Comparison of ENCODE assay signal across 12 cellular contexts in genomic region chr14:61516957-61517356, GRCh38.
DNase-seq lines count a peak whose midpoint lies in the region; ATAC-seq and TF ChIP-seq lines count a peak whose summit lies in the region.
"Had no signal": no experiment of that assay in that cellular context is flagged by ENCODE, and none has a peak within 500 bp of the region (broad histone marks: within the 10 kb centered on the region; RNA-seq: fewer than 3 reads in every experiment).

No MANE protein-coding gene starts in this region.

- peaks cover under 1% of the 10 kb centered on the region in 2 donors for H3K9me3 Mint-ChIP-seq in activated T-cell treated with anti-CD3 and anti-CD28 coated beads, Interleukin-2, amount 50 U/mL, for 72 hours
- H3K9me3 Mint-ChIP-seq in activated T-cell treated with anti-CD3 and anti-CD28 coated beads, Interleukin-2, amount 50 U/mL, for 4 hours: no peaks in the 10 kb centered on the region

- no peak overlapping the region for H3K27ac ChIP-seq in thoracic aorta
- H3K27ac ChIP-seq: HL-60 had no signal

- no peaks in the 10 kb centered on the region for H3K27me3 Mint-ChIP-seq in activated T-cell treated with anti-CD3 and anti-CD28 coated beads, Interleukin-2, amount 50 U/mL, for 72 hours (ENCODE audit: low read depth)
- no peaks in the 10 kb centered on the region for H3K27me3 Mint-ChIP-seq in activated T-cell treated with anti-CD3 and anti-CD28 coated beads, Interleukin-2, amount 50 U/mL, for 4 hours (ENCODE audit: low read depth)

- H3K4me3 Mint-ChIP-seq in activated T-cell treated with anti-CD3 and anti-CD28 coated beads, Interleukin-2, amount 50 U/mL, for 72 hours: peak overlapping the region in 1 of 2 donors; percentile 56
- H3K4me3 Mint-ChIP-seq in activated T-cell treated with anti-CD3 and anti-CD28 coated beads, Interleukin-2, amount 50 U/mL, for 4 hours: no peak overlapping the region

- no peaks in the 10 kb centered on the region for H3K27me3 ChIP-seq in thoracic aorta (replicated peaks; ENCODE audit: insufficient read depth)
- H3K27me3 ChIP-seq: esophagus muscularis mucosa had no signal

- H3K36me3 ChIP-seq in thoracic aorta: no peaks in the 10 kb centered on the region
- H3K36me3 ChIP-seq: esophagus muscularis mucosa had no signal

- peak in 1 of 2 donors; percentile 35 for ATAC-seq in activated T-cell treated with anti-CD3 and anti-CD28 coated beads, Interleukin-2, amount 50 U/mL, for 72 hours (replicated peaks in 1 of 2)
- ATAC-seq in activated T-cell treated with anti-CD3 and anti-CD28 coated beads, Interleukin-2, amount 50 U/mL, for 4 hours: no peak
- ATAC-seq in thoracic aorta (ENCODE audit: insufficient number of reproducible peaks, low FRiP score, low read depth) (peak; percentile 40), HG02798 (IDR thresholded peaks at IDR 0.05; ENCODE audit: poor library complexity, unreplicated experiment) (no peak)

- in situ Hi-C loops in astrocyte of the cerebellum (cut with HindIII; ENCODE audit: low sequenced_read_pairs): no loop called here

- H3K27ac Mint-ChIP-seq in activated T-cell treated with anti-CD3 and anti-CD28 coated beads, Interleukin-2, amount 50 U/mL, for 72 hours: peak overlapping the region; percentile 90
- H3K27ac Mint-ChIP-seq: progenitor cell of endocrine pancreas had no signal

- no peak for DNase-seq in activated T-cell treated with anti-CD3 and anti-CD28 coated beads, Interleukin-2, amount 50 U/mL, for 72 hours
- no peak for DNase-seq in activated T-cell treated with anti-CD3 and anti-CD28 coated beads, Interleukin-2, amount 50 U/mL, for 4 hours
- peak; percentile 28 for DNase-seq in astrocyte of the cerebellum (ENCODE audit: low read depth)
- DNase-seq in left kidney (ENCODE audit: low read depth, low spot score): peak; percentile 50
- no peak for DNase-seq in thoracic aorta (ENCODE audit: low spot score)
- no peak for DNase-seq in UCSD-AML1 (lab: John Stamatoyannopoulos, UW; ENCODE audit: unreplicated experiment)
- DNase-seq in islet precursor cell: no peak
- DNase-seq: NCI-H69 had no signal

- H3K4me3 ChIP-seq in astrocyte of the cerebellum (ENCODE audit: low read depth, low read length) (no peak overlapping the region), thoracic aorta (no peak overlapping the region)
- H3K4me3 ChIP-seq: esophagus muscularis mucosa had no signal

- peaks cover 15 to 29% of the 10 kb centered on the region in 2 donors for H3K4me1 ChIP-seq in thoracic aorta (ENCODE audit: control insufficient read depth in 1 of 2, low read depth in 2 of 2)

- H3K36me3 Mint-ChIP-seq in activated T-cell treated with anti-CD3 and anti-CD28 coated beads, Interleukin-2, amount 50 U/mL, for 72 hours (ENCODE audit: insufficient read depth in 2 of 2): peaks cover 7 to 24% of the 10 kb centered on the region in 2 donors
- peaks cover 28% of the 10 kb centered on the region for H3K36me3 Mint-ChIP-seq in activated T-cell treated with anti-CD3 and anti-CD28 coated beads, Interleukin-2, amount 50 U/mL, for 4 hours (ENCODE audit: insufficient read depth)

- TF ChIP-seq CTCF in astrocyte of the cerebellum (IDR thresholded peaks at IDR 0.05; ENCODE audit: low read depth, low read length, missing control alignments): no peak
- TF ChIP-seq CTCF in thoracic aorta (IDR thresholded peaks at IDR 0.05): no peak

- H3K4me1 Mint-ChIP-seq in activated T-cell treated with anti-CD3 and anti-CD28 coated beads, Interleukin-2, amount 50 U/mL, for 72 hours (ENCODE audit: low read depth): peaks cover 91% of the 10 kb centered on the region
- peaks cover 78% of the 10 kb centered on the region for H3K4me1 Mint-ChIP-seq in activated T-cell treated with anti-CD3 and anti-CD28 coated beads, Interleukin-2, amount 50 U/mL, for 4 hours (ENCODE audit: low read depth)

- H3K9me3 ChIP-seq in thoracic aorta: no peaks in the 10 kb centered on the region
- H3K9me3 ChIP-seq: esophagus muscularis mucosa had no signal

Comparison
In these comparisons a context has a peak if more than half of its experiments do, and no peak if none do; other contexts are left out.
1. DNase-seq: peak in astrocyte of the cerebellum (single experiment) and left kidney (single experiment); none in activated T-cell treated with anti-CD3 and anti-CD28 coated beads, Interleukin-2, amount 50 U/mL, for 72 hours (0 of 2), activated T-cell treated with anti-CD3 and anti-CD28 coated beads, Interleukin-2, amount 50 U/mL, for 4 hours (single experiment), thoracic aorta (single experiment), UCSD-AML1 (single experiment) and islet precursor cell (single experiment).